Comparison of ENCODE assay signal across 8 cellular contexts in genomic region chr12:22701216-22701809, GRCh38.
DNase-seq lines count a peak whose midpoint lies in the region; FAIRE-seq and TF ChIP-seq lines count a peak whose summit lies in the region.
"Not testable (repeated sequence)": the region's sequence is repeated elsewhere in the genome, so short reads cannot be mapped to it uniquely, and the experiment has no call there.

No MANE protein-coding gene starts in this region.

- H3K4me3 ChIP-seq in HUES48 (ENCODE audit: low read depth, low read length) (peak overlapping the region; percentile 27; the same call in 1 of the 2 replicates), endodermal cell (ENCODE audit: low read length) (peak overlapping the region; percentile 94), kidney (ENCODE audit: low read length in 2 of 2) (peak overlapping the region; percentile 22 to 36)
- not testable (repeated sequence) for H3K4me3 ChIP-seq in mesendoderm (ENCODE audit: low read length)

- H3K4me2 ChIP-seq in mesendoderm (ENCODE audit: low read length), result not testable (repeated sequence)

- not testable (repeated sequence) for H3K9me3 ChIP-seq in HUES48 (ENCODE audit: control insufficient read depth, insufficient read depth, low read length); endodermal cell (ENCODE audit: control insufficient read depth, low read length); kidney (ENCODE audit: control insufficient read depth in 1 of 2, low read length in 2 of 2)

- H2BK120ac ChIP-seq in mesendoderm (ENCODE audit: low read depth, low read length), result not testable (repeated sequence)

- not testable (repeated sequence) for H4K5ac ChIP-seq in mesendoderm (ENCODE audit: low read length)

- not testable (repeated sequence) for H3K23ac ChIP-seq in mesendoderm (ENCODE audit: low read length)

- not testable (repeated sequence) for H3K4ac ChIP-seq in mesendoderm (ENCODE audit: low read depth, low read length)

- H3K27me3 Mint-ChIP-seq in endodermal cell (ENCODE audit: insufficient read depth); type B pancreatic cell: not testable (repeated sequence)

- DNase-seq in DMS53 (lab: John Stamatoyannopoulos, UW), result peak; percentile 37
- DNase-seq in NCI-H146 treated with DMSO at 0.1 percent for 48 hours (lab: John Stamatoyannopoulos, UW; ENCODE audit: unreplicated experiment), result peak; percentile 10
- peak; percentile 44 for DNase-seq in NCI-H748 (lab: John Stamatoyannopoulos, UW; ENCODE audit: unreplicated experiment)
- not testable (repeated sequence) for DNase-seq in endodermal cell; kidney; type B pancreatic cell (ENCODE audit: extremely low spot score, unreplicated experiment)
- peak; percentile 77 for DNase-seq in mesendoderm

- not testable (repeated sequence) for H3K9ac ChIP-seq in HUES48 (ENCODE audit: low read depth, low read length); kidney (ENCODE audit: low read length in 2 of 2)
- peak overlapping the region; percentile 99 for H3K9ac ChIP-seq in endodermal cell (ENCODE audit: extremely low read depth, low read length, poor library complexity, severe bottlenecking)
- H3K9ac ChIP-seq in mesendoderm (ENCODE audit: low read length), result peak overlapping the region; percentile 29

- H3K79me2 ChIP-seq in mesendoderm (ENCODE audit: control insufficient read depth, insufficient read depth, low read length), result not testable (repeated sequence)

- peak overlapping the region; percentile 99 for H3K27ac Mint-ChIP-seq in endodermal cell
- peak overlapping the region; percentile 26 for H3K27ac Mint-ChIP-seq in type B pancreatic cell

- H3K4me1 Mint-ChIP-seq in endodermal cell, result peaks cover 53% of the 10 kb centered on the region
- H3K4me1 Mint-ChIP-seq in type B pancreatic cell (ENCODE audit: unreplicated experiment), result not testable (repeated sequence)

- peak; percentile 27 for FAIRE-seq in kidney (lab: Jason Lieb, UNC)

- H3K36me3 ChIP-seq in HUES48 (ENCODE audit: control insufficient read depth, insufficient read depth, low read length); kidney (ENCODE audit: control insufficient read depth in 1 of 2, insufficient read depth in 2 of 2, low read length in 2 of 2); mesendoderm (ENCODE audit: control insufficient read depth, insufficient read depth, low read length): not testable (repeated sequence)
- H3K36me3 ChIP-seq in endodermal cell (ENCODE audit: control insufficient read depth, insufficient read depth, low read length), result peaks cover 39% of the 10 kb centered on the region

- H3K79me1 ChIP-seq in mesendoderm (ENCODE audit: low read length), result not testable (repeated sequence)

- not testable (repeated sequence) for H3K27me3 ChIP-seq in HUES48 (ENCODE audit: control insufficient read depth, insufficient read depth, low read length); endodermal cell (ENCODE audit: control insufficient read depth, insufficient read depth, low read length, poor library complexity, severe bottlenecking); mesendoderm (ENCODE audit: insufficient read depth, low read length, poor library complexity)

- H3K27ac ChIP-seq in HUES48 (ENCODE audit: low read depth, low read length), result peak overlapping the region; percentile 53
- peak overlapping the region; percentile 71 for H3K27ac ChIP-seq in endodermal cell (ENCODE audit: low read depth, low read length)
- not testable (repeated sequence) for H3K27ac ChIP-seq in kidney (ENCODE audit: low read depth in 2 of 2, low read length in 2 of 2)
- peak overlapping the region; percentile 86 for H3K27ac ChIP-seq in mesendoderm (ENCODE audit: low read depth, low read length)

- H3K4me1 ChIP-seq in HUES48 (ENCODE audit: control insufficient read depth, insufficient read depth, low read length), result peaks cover 34% of the 10 kb centered on the region
- peaks cover 14% of the 10 kb centered on the region for H3K4me1 ChIP-seq in endodermal cell (ENCODE audit: control insufficient read depth, insufficient read depth, low read length)
- H3K4me1 ChIP-seq in kidney (ENCODE audit: control insufficient read depth in 1 of 2, insufficient read depth in 1 of 2, low read depth in 1 of 2, low read length in 2 of 2); mesendoderm (ENCODE audit: control insufficient read depth, low read depth, low read length): not testable (repeated sequence)

- H3K56ac ChIP-seq in mesendoderm (ENCODE audit: low read length), result peak overlapping the region; percentile 70

- not testable (repeated sequence) for H2AK5ac ChIP-seq in mesendoderm (ENCODE audit: low read length)

- not testable (repeated sequence) for H3K18ac ChIP-seq in mesendoderm (ENCODE audit: low read length)

- TF ChIP-seq CTCF in endodermal cell (conservative IDR thresholded peaks at IDR 0.05); kidney (IDR thresholded peaks at IDR 0.05; ENCODE audit: borderline replicate concordance, extremely low read depth, insufficient read depth); type B pancreatic cell (conservative IDR thresholded peaks at IDR 0.05): not testable (repeated sequence)

- H3K9me3 Mint-ChIP-seq in endodermal cell, result peaks cover 18% of the 10 kb centered on the region
- not testable (repeated sequence) for H3K9me3 Mint-ChIP-seq in type B pancreatic cell

- intact Hi-C loops in kidney (cut with DNase I), result not testable (repeated sequence)

- H3K4me3 Mint-ChIP-seq in endodermal cell (peak overlapping the region; percentile 86), type B pancreatic cell (peak overlapping the region; percentile 46)

- H3K36me3 Mint-ChIP-seq in endodermal cell (ENCODE audit: low read depth), result peaks cover 37% of the 10 kb centered on the region
- H3K36me3 Mint-ChIP-seq in type B pancreatic cell, result not testable (repeated sequence)

- H2BK15ac ChIP-seq in mesendoderm (replicated peaks; ENCODE audit: low read depth), result not testable (repeated sequence)

- peak overlapping the region; percentile 89 for H2BK5ac ChIP-seq in mesendoderm (ENCODE audit: low read length)

- 40 to 43% methylated on average over 2 of the region's 7 CpGs for WGBS in endodermal cell (ENCODE audit: insufficient coverage in 1 of 2, insufficient read length in 1 of 2), 2 experiments
- no CpG with 5 or more reads among the region's 7 CpGs for WGBS in mesendoderm (ENCODE audit: extremely low coverage, insufficient coverage, low lambda C conversion rate)

- H4K8ac ChIP-seq in mesendoderm (ENCODE audit: low read depth, low read length), result not testable (repeated sequence)
